In genomic region chr9:9791621-9792020, GRCh38 we compare ENCODE assay signal across 13 cellular contexts.
DNase-seq lines count a peak whose midpoint lies in the region; ATAC-seq, FAIRE-seq and TF ChIP-seq lines count a peak whose summit lies in the region.
"Had no signal": no experiment of that assay in that cellular context is flagged by ENCODE, and none has a peak within 500 bp of the region (broad histone marks: within the 10 kb centered on the region; RNA-seq: fewer than 3 reads in every experiment).

No MANE protein-coding gene starts in this region.

- H3K9me2 ChIP-seq in OCI-LY7 (ENCODE audit: insufficient read depth, low read length): no peaks in the 10 kb centered on the region

- no peak for ATAC-seq in GM21786 (IDR thresholded peaks at IDR 0.05; ENCODE audit: unreplicated experiment)
- no peak for ATAC-seq in GM18867 (IDR thresholded peaks at IDR 0.05; ENCODE audit: unreplicated experiment)
- ATAC-seq: right lobe of liver had no signal

- H2AFZ ChIP-seq in OCI-LY7 (ENCODE audit: low read length): peak overlapping the region; percentile 93

- BruUV-seq in OCI-LY7 (replicated peaks; lab: Mats Ljungman, UMichigan): no TSS peak

- POLR2A ChIA-PET in OCI-LY7 (lab: Charles Lee): interaction anchor here (0.6 to 6.0 kb wide), 28 partner anchors 10 to 335 kb away, joined by 3 to 135 read pairs (median 4); no protein-coding TSS in a partner anchor

- peak overlapping the region; percentile 78 for H3K27ac ChIP-seq in OCI-LY7 (ENCODE audit: low read depth, low read length, poor library complexity, severe bottlenecking)
- H3K27ac ChIP-seq: BLaER1, right lobe of liver had no signal

- TF ChIP-seq CTCF in OCI-LY7 (conservative IDR thresholded peaks at IDR 0.05; ENCODE audit: low read length): peak; percentile 86
- peak; percentile 46 for TF ChIP-seq CTCF in epithelial cell of proximal tubule (conservative IDR thresholded peaks at IDR 0.05; ENCODE audit: low read depth, low read length)
- TF ChIP-seq CTCF in retinal pigment epithelial cell (conservative IDR thresholded peaks at IDR 0.05; ENCODE audit: low read depth, low read length): peak; percentile 42

- peak; percentile 22 for DNase-seq in NCI-H82 (lab: John Stamatoyannopoulos, UW)
- DNase-seq in NCI-H82 treated with DMSO at 0.1 percent for 48 hours (lab: John Stamatoyannopoulos, UW; ENCODE audit: unreplicated experiment): no peak
- DNase-seq in OCI-LY7 (ENCODE audit: low spot score): peak; percentile 61
- no peak for DNase-seq in epithelial cell of proximal tubule (ENCODE audit: low read depth)
- DNase-seq in retinal pigment epithelial cell (ENCODE audit: low read depth): no peak
- no peak for DNase-seq in urothelium cell line (ENCODE audit: low spot score)
- DNase-seq: activated CD4-positive, alpha-beta T cell treated with anti-CD3 and anti-CD28 coated beads, Interleukin-2, amount 50 U/mL, for 4 hours; aorta; right lobe of liver had no signal

- CTCF ChIA-PET in OCI-LY7 (lab: Charles Lee; ENCODE audit: unreplicated experiment): interaction anchor here (0.7 to 3.6 kb wide), 7 partner anchors 95 to 184 kb away, joined by 3 to 36 read pairs (median 3); no protein-coding TSS in a partner anchor

- peak overlapping the region; percentile 56 for H3K4me2 ChIP-seq in OCI-LY7 (ENCODE audit: low read length)
- H3K4me2 ChIP-seq: BLaER1 had no signal

- peaks cover 48% of the 10 kb centered on the region for H3K4me1 ChIP-seq in OCI-LY7 (ENCODE audit: insufficient read depth, low read length, poor library complexity, severe bottlenecking)
- H3K4me1 ChIP-seq: BLaER1 had no signal

- no peak for FAIRE-seq in urothelium cell line (lab: Jason Lieb, UNC)
- FAIRE-seq: H1 had no signal

- H3K4me3 ChIP-seq in OCI-LY7 (ENCODE audit: low read depth, low read length, poor library complexity, severe bottlenecking) (no peak overlapping the region), epithelial cell of proximal tubule (ENCODE audit: low read depth, low read length) (no peak overlapping the region), retinal pigment epithelial cell (ENCODE audit: low read length) (no peak overlapping the region)
- H3K4me3 ChIP-seq: BLaER1, right lobe of liver had no signal

- no peaks in the 10 kb centered on the region for H3K79me2 ChIP-seq in OCI-LY7 (ENCODE audit: insufficient read depth, low read depth, low read length)

- no peaks in the 10 kb centered on the region for H4K20me1 ChIP-seq in OCI-LY7 (ENCODE audit: insufficient read depth, low read length)
- H4K20me1 ChIP-seq: BLaER1 had no signal

- no peaks in the 10 kb centered on the region for H3K9me3 ChIP-seq in OCI-LY7 (ENCODE audit: low read length)
- H3K9me3 ChIP-seq: BLaER1, right lobe of liver had no signal

- no peaks in the 10 kb centered on the region for H3K36me3 ChIP-seq in OCI-LY7 (ENCODE audit: insufficient read depth, low read length)
- H3K36me3 ChIP-seq: BLaER1, right lobe of liver had no signal

- intact Hi-C loops in OCI-LY7 (cut with micrococcal nuclease; ENCODE audit: unreplicated experiment): loop anchor here (1.0 to 5.0 kb wide), 3 partner anchors 110 to 1814 kb away; no protein-coding TSS in a partner anchor

Comparison
In these comparisons a context has a peak if more than half of its experiments do, and no peak if none do; other contexts are left out.
1. DNase-seq: peak in NCI-H82 (single experiment) and OCI-LY7 (single experiment); none in NCI-H82 treated with DMSO at 0.1 percent for 48 hours (single experiment), epithelial cell of proximal tubule (single experiment), retinal pigment epithelial cell (single experiment) and urothelium cell line (single experiment).
2. Peak in every context shown above with its lines, with median percentiles within 50 percentile points of each other: CTCF ChIP-seq.